In the genomic region with DNA sequence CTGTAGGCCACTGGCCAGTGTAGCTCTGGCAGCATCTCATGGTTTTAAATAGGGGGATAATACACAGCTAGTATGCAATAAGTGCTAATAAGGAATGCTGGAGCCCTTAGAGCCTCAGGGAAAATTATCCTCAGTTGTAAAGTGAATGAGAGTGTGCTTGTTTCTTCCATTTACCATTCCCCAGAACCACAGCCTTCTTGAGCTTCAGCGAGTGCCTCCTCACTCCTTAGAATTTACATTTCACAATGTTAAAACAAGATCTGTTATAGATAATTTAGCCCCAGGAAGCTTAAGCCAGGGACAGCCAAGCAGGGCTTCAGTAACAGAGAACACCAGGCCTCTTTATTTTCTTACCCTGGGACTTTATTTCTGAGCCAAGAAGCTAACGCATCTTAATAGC, we compare ENCODE assay signal across 20 cellular contexts.
DNase-seq lines count a peak whose midpoint lies in the region; ATAC-seq, FAIRE-seq and TF ChIP-seq lines count a peak whose summit lies in the region.
"Had no signal": no experiment of that assay in that cellular context is flagged by ENCODE, and none has a peak within 500 bp of the region (broad histone marks: within the 10 kb centered on the region; RNA-seq: fewer than 3 reads in every experiment).

No MANE protein-coding gene starts in this region.

- H3K4me1 Mint-ChIP-seq in naive thymus-derived CD8-positive, alpha-beta T cell, result no peaks in the 10 kb centered on the region
- H3K4me1 Mint-ChIP-seq: CD4-positive, CD25-positive, alpha-beta regulatory T cell had no signal

- intact Hi-C loops in sigmoid colon (cut with DNase I), result no loop called here

- 61 to 65% methylated on average over 2 of the region's 2 CpGs for WGBS in sigmoid colon, 2 donors

- no peak overlapping the region for H3K4me3 Mint-ChIP-seq in naive thymus-derived CD8-positive, alpha-beta T cell
- H3K4me3 Mint-ChIP-seq: CD4-positive, CD25-positive, alpha-beta regulatory T cell had no signal

- no peaks in the 10 kb centered on the region for H3K36me3 Mint-ChIP-seq in naive thymus-derived CD8-positive, alpha-beta T cell
- H3K36me3 Mint-ChIP-seq: CD4-positive, CD25-positive, alpha-beta regulatory T cell had no signal

- no peak overlapping the region for H3K4me3 ChIP-seq in BJ (ENCODE audit: low read depth, low read length)
- no peak overlapping the region for H3K4me3 ChIP-seq in sigmoid colon
- H3K4me3 ChIP-seq: BLaER1, PC-9, SJCRH30 had no signal

- TF ChIP-seq EP300 in sigmoid colon (IDR thresholded peaks at IDR 0.05), result no peak

- no peaks in the 10 kb centered on the region for H3K36me3 ChIP-seq in BJ (ENCODE audit: control insufficient read depth, insufficient read depth, low read length)
- H3K36me3 ChIP-seq in sigmoid colon, result no peaks in the 10 kb centered on the region
- H3K36me3 ChIP-seq: BLaER1, SJCRH30 had no signal

- peaks cover 0 to 28% (median 20%) of the 10 kb centered on the region in 4 donors for H3K4me1 ChIP-seq in sigmoid colon
- H3K4me1 ChIP-seq: BLaER1, SJCRH30 had no signal

- DNase-seq in BJ (ENCODE audit: low read depth), result peak; percentile 41
- peak; percentile 15 for DNase-seq in fibroblast of peridontal ligament (ENCODE audit: extremely low read depth)
- DNase-seq in islet precursor cell, result peak; percentile 61
- no peak for DNase-seq in sigmoid colon
- DNase-seq in D721Med (ENCODE audit: insufficient read length, low spot score), result no peak
- no peak for DNase-seq in naive thymus-derived CD8-positive, alpha-beta T cell
- no peak for DNase-seq in HTR-8/SVneo (ENCODE audit: insufficient read length, low spot score)
- DNase-seq: 8988T; ACHN; CD4-positive, CD25-positive, alpha-beta regulatory T cell; Karpas-422; NCI-H1092 treated with DMSO at 0.1 percent for 48 hours; NCI-H2029; NCI-H526 treated with DMSO at 0.1 percent for 48 hours; PC-9; SJCRH30 had no signal

- H3K27me3 ChIP-seq in BJ (ENCODE audit: control insufficient read depth, insufficient read depth, low read length) (no peaks in the 10 kb centered on the region), sigmoid colon (no peaks in the 10 kb centered on the region)
- H3K27me3 ChIP-seq: BLaER1, SJCRH30 had no signal

- H3K27ac ChIP-seq in sigmoid colon, result peak overlapping the region in 3 of 4 donors; percentile 3 to 39 (median 27)
- H3K27ac ChIP-seq: BLaER1, PC-9, SJCRH30 had no signal

- POLR2A ChIA-PET in BJ (lab: Charles Lee), result no interaction called here
- POLR2A ChIA-PET in naive thymus-derived CD8-positive, alpha-beta T cell (lab: Charles Lee), result no interaction called here

- ATAC-seq in naive thymus-derived CD8-positive, alpha-beta T cell, result no peak
- ATAC-seq: Right ventricle myocardium inferior had no signal

- TF ChIP-seq CTCF in BJ (IDR thresholded peaks at IDR 0.05; ENCODE audit: insufficient read depth, low read depth, low read length) (no peak), sigmoid colon (IDR thresholded peaks at IDR 0.05) (no peak), D721Med (IDR thresholded peaks at IDR 0.05; ENCODE audit: insufficient read depth, missing control alignments) (no peak)

- FAIRE-seq in D721Med (lab: Jason Lieb, UNC) (no peak), HTR-8/SVneo (lab: Jason Lieb, UNC) (no peak)
- FAIRE-seq: GM18507, H54 had no signal

- H3K27me3 Mint-ChIP-seq in naive thymus-derived CD8-positive, alpha-beta T cell, result no peaks in the 10 kb centered on the region
- H3K27me3 Mint-ChIP-seq: CD4-positive, CD25-positive, alpha-beta regulatory T cell had no signal

- no peak for TF ChIP-seq POLR2A in sigmoid colon (IDR thresholded peaks at IDR 0.05)

- CTCF ChIA-PET in BJ (lab: Yijun Ruan, JAX), result interaction anchor here (1.3 kb wide), 1 partner anchor 13 kb away, joined by 3 read pairs; no protein-coding TSS in a partner anchor

- H3K9me3 Mint-ChIP-seq in naive thymus-derived CD8-positive, alpha-beta T cell, result peaks cover 0 to 20% (median 4%) of the 10 kb centered on the region in 9 donors

- no peaks in the 10 kb centered on the region for H3K9me3 ChIP-seq in sigmoid colon
- H3K9me3 ChIP-seq: BLaER1, SJCRH30 had no signal

- no peak overlapping the region for H3K27ac Mint-ChIP-seq in naive thymus-derived CD8-positive, alpha-beta T cell
- H3K27ac Mint-ChIP-seq: CD4-positive, CD25-positive, alpha-beta regulatory T cell had no signal

Comparison
In these comparisons a context has a peak if more than half of its experiments do, and no peak if none do; other contexts are left out.
1. DNase-seq: peak in BJ (single experiment), fibroblast of peridontal ligament (single experiment) and islet precursor cell (single experiment); none in sigmoid colon (single experiment), D721Med (single experiment), naive thymus-derived CD8-positive, alpha-beta T cell (0 of 10) and HTR-8/SVneo (single experiment).